8 cellular contexts compared by ENCODE assay signal in genomic region chr16:4176794-4177438, GRCh38.
DNase-seq lines count a peak whose midpoint lies in the region; ATAC-seq and TF ChIP-seq lines count a peak whose summit lies in the region.

No MANE protein-coding gene starts in this region.

- H2BK12ac ChIP-seq in H9 (ENCODE audit: insufficient read length, low read depth, low read length), result no peak overlapping the region

- H2BK15ac ChIP-seq in H9 (ENCODE audit: low read depth, low read length), result no peak overlapping the region

- H3K4me3 Mint-ChIP-seq in Calu3 (ENCODE audit: low read depth, unreplicated experiment), result no peak overlapping the region
- H3K4me3 Mint-ChIP-seq in immature natural killer cell, result no peak overlapping the region
- no peak overlapping the region for H3K4me3 Mint-ChIP-seq in H9

- H2AFZ ChIP-seq in H9 (ENCODE audit: low read length), result no peak overlapping the region

- no peaks in the 10 kb centered on the region for H3K79me2 ChIP-seq in H9 (ENCODE audit: insufficient read depth, low read length)

- TF ChIP-seq CTCF in Calu3 (IDR thresholded peaks at IDR 0.05; ENCODE audit: unreplicated experiment), result no peak
- TF ChIP-seq CTCF in H9 (conservative IDR thresholded peaks at IDR 0.05), result no peak

- H3K27me3 Mint-ChIP-seq in Calu3 (ENCODE audit: unreplicated experiment) (no peaks in the 10 kb centered on the region), immature natural killer cell (ENCODE audit: low read depth in 3 of 3) (peaks cover 0 to 3% (median 3%) of the 10 kb centered on the region in 3 donors), H9 (ENCODE audit: low read depth) (no peaks in the 10 kb centered on the region)

- H3K27ac Mint-ChIP-seq in Calu3 (ENCODE audit: unreplicated experiment) (no peak overlapping the region), immature natural killer cell (no peak overlapping the region), H9 (peak overlapping the region in 1 of 3 experiments; percentile 44; a peak in 1 of 7 replicates)

- H2BK5ac ChIP-seq in H9 (ENCODE audit: insufficient read length, low read length), result no peak overlapping the region

- H3K9me3 Mint-ChIP-seq in Calu3 (ENCODE audit: low read depth, unreplicated experiment) (no peaks in the 10 kb centered on the region), immature natural killer cell (no peaks in the 10 kb centered on the region), H9 (no peaks in the 10 kb centered on the region)

- no peaks in the 10 kb centered on the region for H3K9me3 ChIP-seq in H9 (ENCODE audit: control insufficient read depth, low read depth, low read length)

- intact Hi-C loops in Calu3 (cut with micrococcal nuclease; ENCODE audit: unreplicated experiment), result no loop called here

- no peak overlapping the region for H3K9ac ChIP-seq in H9 (ENCODE audit: extremely low read depth, insufficient read length, low read length)

- H4K20me1 ChIP-seq in H9 (ENCODE audit: control insufficient read depth, insufficient read depth, insufficient read length), result no peaks in the 10 kb centered on the region

- ATAC-seq in HG02642 (IDR thresholded peaks at IDR 0.05; ENCODE audit: poor library complexity, unreplicated experiment), result peak; percentile 65

- no peaks in the 10 kb centered on the region for H3K27me3 ChIP-seq in H9 (ENCODE audit: insufficient read depth, low read length)

- H3T11ph ChIP-seq in H9 (ENCODE audit: low read length), result no peak overlapping the region

- no peaks in the 10 kb centered on the region; the same call in 1 of the 2 replicates for H3K4me1 ChIP-seq in H9 (ENCODE audit: insufficient read depth, low read length)

- no peak overlapping the region for H3K23ac ChIP-seq in H9 (ENCODE audit: insufficient read length, low read depth, low read length)

- H3K4me2 ChIP-seq in H9 (ENCODE audit: insufficient read depth, insufficient read length, low read length), result no peak overlapping the region

- no CpG with 5 or more reads among the region's 8 CpGs for WGBS in H9 (ENCODE audit: extremely low coverage, insufficient read length, low lambda C conversion rate)

- H3K14ac ChIP-seq in H9 (ENCODE audit: insufficient read depth, low read length), result no peak overlapping the region

- no peaks in the 10 kb centered on the region for H3K36me3 Mint-ChIP-seq in Calu3 (ENCODE audit: insufficient read depth, unreplicated experiment)
- H3K36me3 Mint-ChIP-seq in immature natural killer cell, result peaks cover 0 to 10% (median 0%) of the 10 kb centered on the region in 3 donors
- no peaks in the 10 kb centered on the region for H3K36me3 Mint-ChIP-seq in H9 (ENCODE audit: insufficient read depth in 1 of 3, low read depth in 3 of 3)

- no peak overlapping the region for H2AK5ac ChIP-seq in H9 (ENCODE audit: insufficient read length, low read length)

- no peak overlapping the region for H3K18ac ChIP-seq in H9 (ENCODE audit: insufficient read length, low read depth, low read length)

- no peak overlapping the region for H3K56ac ChIP-seq in H9 (ENCODE audit: insufficient read length, low read depth, low read length)

- no peak overlapping the region for H4K8ac ChIP-seq in H9 (replicated peaks; ENCODE audit: insufficient read length, low read depth, low read length)

- H3K4me1 Mint-ChIP-seq in Calu3 (ENCODE audit: low read depth, unreplicated experiment) (peaks cover 14% of the 10 kb centered on the region), immature natural killer cell (peaks cover 0 to 3% of the 10 kb centered on the region in 2 donors), H9 (peaks cover 4 to 5% of the 10 kb centered on the region in 2 experiments)

- no peak overlapping the region for H2BK20ac ChIP-seq in H9 (ENCODE audit: low read depth, low read length, poor library complexity, severe bottlenecking)

- no peak overlapping the region for H3K4ac ChIP-seq in H9 (ENCODE audit: low read depth, low read length)

- no peaks in the 10 kb centered on the region for H3K23me2 ChIP-seq in H9 (ENCODE audit: insufficient read length, low read depth, low read length, poor library complexity, severe bottlenecking)

- no peaks in the 10 kb centered on the region for H3K79me1 ChIP-seq in H9 (ENCODE audit: insufficient read depth, low read depth, low read length, poor library complexity, severe bottlenecking)

- DNase-seq in Calu3 (peak; percentile 23), RPMI7951 (ENCODE audit: low read depth) (peak; percentile 60), iPS-NIHi7 (ENCODE audit: extremely low spot score) (peak; percentile 42), immature natural killer cell (no peak), OCI-M2 (lab: John Stamatoyannopoulos, UW; ENCODE audit: unreplicated experiment) (no peak), HEK293T (ENCODE audit: extremely low spot score) (no peak), H9 (no peak)

- POLR2A ChIA-PET in HEK293T (lab: Yijun Ruan, JAX), result interaction anchor here (1.0 kb wide), 1 partner anchor 12 kb away, joined by 3 read pairs; no protein-coding TSS in a partner anchor

- H3K27ac ChIP-seq in H9 (ENCODE audit: insufficient read length, low read depth, low read length), result no peak overlapping the region

- H4K5ac ChIP-seq in H9 (ENCODE audit: insufficient read length, low read depth, low read length), result no peak overlapping the region

- H4K91ac ChIP-seq in H9 (ENCODE audit: insufficient read length, low read depth, low read length), result no peak overlapping the region

- H2BK120ac ChIP-seq in H9 (ENCODE audit: low read depth, low read length, poor library complexity, severe bottlenecking), result no peak overlapping the region

- CTCF ChIA-PET in Calu3 (lab: Charles Lee), result interaction anchor here (0.5 to 1.1 kb wide), 7 partner anchors 19 to 1338 kb away, joined by 3 to 6 read pairs (median 4); no protein-coding TSS in a partner anchor
- CTCF ChIA-PET in HEK293T (lab: Yijun Ruan, JAX), result interaction anchor here (0.5 kb wide), 1 partner anchor 112 kb away, joined by 4 read pairs; no protein-coding TSS in a partner anchor

- BruUV-seq in Calu3 (replicated peaks; lab: Mats Ljungman, UMichigan), result no TSS peak

TF ChIP-seq in HEK293T, 16 proteins besides CTCF, POLR2A, EP300 and RAD21:
- TF ChIP-seq ELF4 (IDR thresholded peaks at IDR 0.05) (no peak), HDGF (IDR thresholded peaks at IDR 0.05; ENCODE audit: borderline replicate concordance) (no peak), L3MBTL2 (conservative IDR thresholded peaks at IDR 0.05) (no peak)

Comparison
In these comparisons a context has a peak if more than half of its experiments do, and no peak if none do; other contexts are left out.
1. DNase-seq: peak in Calu3 (single experiment), RPMI7951 (single experiment) and iPS-NIHi7 (single experiment); none in immature natural killer cell (0 of 3), OCI-M2 (single experiment), HEK293T (single experiment) and H9 (single experiment).